In the genomic region with DNA sequence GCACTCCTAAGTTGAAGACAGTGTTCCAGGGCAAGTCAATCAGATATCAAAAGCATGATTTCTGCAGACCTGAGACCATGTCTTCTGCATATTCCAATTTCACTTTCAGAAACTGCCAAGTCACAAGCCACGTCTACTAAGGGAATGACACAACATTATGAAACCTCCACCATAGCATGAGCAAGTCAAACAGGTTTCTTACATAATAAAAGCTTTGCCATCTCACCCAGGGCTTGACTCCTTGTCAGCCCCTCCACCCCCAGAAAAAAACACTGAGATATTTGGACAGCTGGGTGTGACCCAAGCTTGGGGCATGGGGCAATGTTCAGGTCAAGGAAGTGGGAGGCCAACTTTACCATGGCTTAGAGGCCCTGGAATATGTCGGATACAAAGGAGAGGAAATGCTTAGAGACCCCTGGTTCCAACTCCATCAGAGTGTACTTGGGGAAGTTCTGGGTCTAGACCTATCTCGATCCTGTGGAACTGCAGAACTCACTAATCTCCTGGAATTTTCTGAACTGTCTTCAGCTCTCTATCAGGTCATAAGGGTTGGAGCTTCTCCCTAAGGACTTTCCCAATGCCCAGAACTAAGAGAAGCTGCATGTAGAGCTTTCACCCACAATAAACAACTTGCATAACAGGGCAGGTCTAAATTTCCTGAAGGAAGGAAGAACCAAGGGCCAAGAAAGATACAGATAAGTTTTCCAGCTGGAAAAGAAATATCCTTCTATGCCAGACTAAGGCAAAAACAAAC, we compare ENCODE assay signal across 11 cellular contexts.
DNase-seq lines count a peak whose midpoint lies in the region; ATAC-seq and TF ChIP-seq lines count a peak whose summit lies in the region.
"Had no signal": no experiment of that assay in that cellular context is flagged by ENCODE, and none has a peak within 500 bp of the region (broad histone marks: within the 10 kb centered on the region; RNA-seq: fewer than 3 reads in every experiment).

No MANE protein-coding gene starts in this region.

- H3K9me3 ChIP-seq in left lung, result no peaks in the 10 kb centered on the region

- peak; percentile 82 for DNase-seq in OCI-M1 (lab: John Stamatoyannopoulos, UW)
- peak in 1 of 2 donors; percentile 61 for DNase-seq in left lung
- no peak for DNase-seq in epidermal melanocyte (ENCODE audit: insufficient read length, low spot score)
- DNase-seq in coronary artery (ENCODE audit: low spot score), result no peak
- DNase-seq in NCI-H1436 treated with DMSO at 0.1 percent for 48 hours (lab: John Stamatoyannopoulos, UW), result no peak
- no peak for DNase-seq in HUDEP-2 (lab: John Stamatoyannopoulos, UW; ENCODE audit: unreplicated experiment in 76 of 76)
- DNase-seq: effector memory CD4-positive, alpha-beta T cell; natural killer cell had no signal

- peak; percentile 83 for ATAC-seq in GM18511 (IDR thresholded peaks at IDR 0.05; ENCODE audit: unreplicated experiment)
- ATAC-seq in HG02571 (IDR thresholded peaks at IDR 0.05; ENCODE audit: unreplicated experiment), result peak; percentile 81
- peak; percentile 83 for ATAC-seq in left lung
- ATAC-seq: WTC11 had no signal

- H3K27me3 ChIP-seq in left lung, result no peaks in the 10 kb centered on the region

- H3K4me3 ChIP-seq in left lung, result no peak overlapping the region
- H3K4me3 ChIP-seq in coronary artery, result no peak overlapping the region

- H3K36me3 ChIP-seq in left lung, result no peaks in the 10 kb centered on the region

- intact Hi-C loops in left lung (cut with DNase I), result no loop called here

- TF ChIP-seq CTCF in left lung (IDR thresholded peaks at IDR 0.05) (no peak), coronary artery (IDR thresholded peaks at IDR 0.05) (no peak)

- peak overlapping the region in 1 of 2 donors; percentile 79 for H3K27ac ChIP-seq in left lung
- H3K27ac ChIP-seq in coronary artery, result peak overlapping the region in 1 of 2 donors; percentile 62

- H3K4me1 ChIP-seq in left lung, result peaks cover 0 to 49% of the 10 kb centered on the region in 2 donors
